In the genomic region with DNA sequence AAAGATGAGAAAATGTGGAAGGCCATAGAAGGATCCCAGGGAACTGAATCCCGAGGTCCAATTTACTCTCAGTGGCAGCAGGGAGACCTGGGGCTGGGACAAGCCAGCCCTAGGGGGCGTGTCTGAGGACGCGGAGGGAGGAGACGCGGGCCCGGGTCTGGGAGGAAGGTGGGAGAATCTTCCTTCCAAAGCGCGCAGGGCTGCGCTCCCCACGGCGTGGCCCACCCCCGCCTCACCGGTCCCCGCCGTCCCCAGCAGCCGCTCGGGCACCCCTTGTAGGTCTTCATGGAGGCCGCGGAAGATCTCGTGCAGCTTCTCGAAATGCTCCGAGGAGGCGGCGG, we compare ENCODE assay signal across 8 cellular contexts. TPM values are rescaled to one million over a fixed set of nuclear protein-coding genes. Genes with fewer than 3 reads are reported as not detected.
DNase-seq lines count a peak whose midpoint lies in the region; ATAC-seq and TF ChIP-seq lines count a peak whose summit lies in the region.

No MANE protein-coding gene starts in this region.

- H3K4me1 Mint-ChIP-seq in central memory CD8-positive, alpha-beta T cell, result peaks cover 46% of the 10 kb centered on the region

- peak overlapping the region; percentile 94 to 100 (median 98) for H3K27ac ChIP-seq in spleen

- peak; percentile 74 for ATAC-seq in GM18511 (IDR thresholded peaks at IDR 0.05; ENCODE audit: unreplicated experiment)
- ATAC-seq in HG03039 (IDR thresholded peaks at IDR 0.05; ENCODE audit: unreplicated experiment), result peak; percentile 40
- ATAC-seq in central memory CD8-positive, alpha-beta T cell (replicated peaks; ENCODE audit: extremely low read depth, poor library complexity, severe bottlenecking), result peak; percentile 49

- no peak for TF ChIP-seq POLR2A in spleen (IDR thresholded peaks at IDR 0.05)

- H3K4me3 ChIP-seq in WI38 (ENCODE audit: low read depth, low read length) (peak overlapping the region; percentile 92), spleen (peak overlapping the region; percentile 74 to 99 (median 96))

- intact Hi-C loops in spleen (cut with DNase I; ENCODE audit: low total_unique reads), result no loop called here

- no peaks in the 10 kb centered on the region for H3K9me3 ChIP-seq in spleen

- peak overlapping the region; percentile 87 for H3K4me3 Mint-ChIP-seq in central memory CD8-positive, alpha-beta T cell

- TF ChIP-seq CTCF in WI38 (IDR thresholded peaks at IDR 0.05; ENCODE audit: low read depth, low read length) (no peak), spleen (IDR thresholded peaks at IDR 0.05 in 8 of 11, conservative IDR thresholded peaks at IDR 0.05 in 3 of 11) (peak in 7 of 11 experiments; percentile 3 to 43 (median 22))

- no peaks in the 10 kb centered on the region for H3K9me3 Mint-ChIP-seq in central memory CD8-positive, alpha-beta T cell

- peaks cover 15% of the 10 kb centered on the region for H3K36me3 Mint-ChIP-seq in central memory CD8-positive, alpha-beta T cell (ENCODE audit: insufficient read depth)

- H3K36me3 ChIP-seq in spleen, result peaks cover 0 to 21% (median 7%) of the 10 kb centered on the region in 6 donors

- no peaks in the 10 kb centered on the region for H3K27me3 Mint-ChIP-seq in central memory CD8-positive, alpha-beta T cell

- H3K4me1 ChIP-seq in spleen, result peaks cover 16 to 62% (median 45%) of the 10 kb centered on the region in 6 donors

- peak; percentile 38 for DNase-seq in A172 (ENCODE audit: low spot score)
- peak; percentile 55 for DNase-seq in NCI-H2107 (lab: John Stamatoyannopoulos, UW)
- DNase-seq in central memory CD8-positive, alpha-beta T cell (ENCODE audit: low spot score in 2 of 2), result peak in 1 of 2 donors; percentile 11
- DNase-seq in islet precursor cell, result peak; percentile 90
- DNase-seq in spleen, result peak; percentile 93

- H3K27ac Mint-ChIP-seq in central memory CD8-positive, alpha-beta T cell (ENCODE audit: low read depth), result peak overlapping the region; percentile 29

- no peaks in the 10 kb centered on the region for H3K27me3 ChIP-seq in spleen (replicated peaks in 1 of 7)

- 0 to 1% (median 0%) methylated on average over 9 to 25 of the region's 25 CpGs for WGBS in spleen, 5 donors

RNA-seq across cellular contexts. Expression of a gene that starts 0.3 kb away (rescaled TPM):
- total RNA-seq in A172 (2014; rRNA removed; shearing (Covaris generic)), result 27.7 and 28.4 TPM in 2 replicates
- total RNA-seq in spleen, result 10 to 100 TPM; 61.5 to 84.1 (median 67.3) TPM
- 10 to 100 TPM; 42.1 to 58.9 (median 56.6) TPM for polyA plus RNA-seq in spleen

RNA-seq across cellular contexts. Expression of a gene that starts 21.5 kb away (rescaled TPM):
- 44.1 and 45.8 TPM in 2 replicates for total RNA-seq in A172 (2014; rRNA removed; shearing (Covaris generic))
- 10 to 100 TPM; 29.6 to 49.9 (median 35.5) TPM for total RNA-seq in spleen
- 10 to 100 TPM; 18.0 to 20.9 (median 18.7) TPM for polyA plus RNA-seq in spleen

RNA-seq across cellular contexts. Expression of a gene that starts 27.6 kb away (rescaled TPM):
- 0.17 TPM in 1 of 2 replicates, not detected in the other for total RNA-seq in A172 (2014; rRNA removed; shearing (Covaris generic))
- not detected for total RNA-seq in spleen
- under 1 TPM in 2 of 3 donors, not detected in 1; 0.08 to 0.10 TPM for polyA plus RNA-seq in spleen

RNA-seq across cellular contexts. Expression of a gene that starts 54.4 kb away (rescaled TPM):
- total RNA-seq in A172 (2014; rRNA removed; shearing (Covaris generic)), result 2.4 and 2.9 TPM in 2 replicates
- 1 to 10 TPM in 6 of 7 donors, under 1 TPM in 1; 0.80 to 4.7 (median 1.8) TPM for total RNA-seq in spleen
- polyA plus RNA-seq in spleen, result 1 to 10 TPM in 1 of 3 donors, under 1 TPM in 2; 0.64 to 1.0 (median 0.82) TPM
